ENCODE assay signal across 8 cellular contexts in genomic region chr22:21014202-21015050, GRCh38. TPM values are rescaled to one million over a fixed set of nuclear protein-coding genes. Genes with fewer than 3 reads are reported as not detected.
DNase-seq lines count a peak whose midpoint lies in the region; ATAC-seq, FAIRE-seq and TF ChIP-seq lines count a peak whose summit lies in the region.

No MANE protein-coding gene starts in this region.

- H3K4me1 Mint-ChIP-seq in activated T-helper 2 cell treated with anti-CD3 and anti-CD28 coated beads, Interferon-gamma antibody, Interleukin-2, Interleukin-4, amounts not matched to agents 10 μg/mL and 5 μg/mL and 100 μg/mL, durations not matched to agents 14 hours and 24 hours and 36 hours (ENCODE audit: low read depth), result peaks cover 10% of the 10 kb centered on the region
- peaks cover 16 to 31% of the 10 kb centered on the region in 2 donors for H3K4me1 Mint-ChIP-seq in natural killer cell
- peaks cover 20 to 25% of the 10 kb centered on the region in 2 donors for H3K4me1 Mint-ChIP-seq in stimulated activated naive B cell treated with anti-CD40 and anti-IgM and Interleukin-4, amounts not matched to agents 10 μg/mL and 1 μg/mL and 100 μg/mL, for 72 hours

- intact Hi-C loops in activated T-helper 2 cell treated with anti-CD3 and anti-CD28 coated beads, Interferon-gamma antibody, Interleukin-2, Interleukin-4, amounts not matched to agents 10 μg/mL and 5 μg/mL and 100 μg/mL, durations not matched to agents 14 hours and 24 hours and 36 hours (cut with micrococcal nuclease), result loop anchor here (1.0 kb wide), 2 partner anchors 12 to 156 kb away; partner anchors contain the start of genes PI4KA and THAP7
- intact Hi-C loops in natural killer cell (cut with micrococcal nuclease), result loop anchor here (1.0 to 5.0 kb wide), 2 partner anchors 12 to 97 kb away; partner anchors contain the start of genes CRKL and THAP7

- DNase-seq in Caki2 (ENCODE audit: low read depth) (peak; percentile 93), KG1 (lab: John Stamatoyannopoulos, UW) (peak; percentile 21), RCC 7860 (ENCODE audit: low spot score) (peak; percentile 73), fibroblast of peridontal ligament (ENCODE audit: extremely low read depth) (peak; percentile 83), natural killer cell (peak; percentile 90)
- DNase-seq in activated T-helper 2 cell treated with anti-CD3 and anti-CD28 coated beads, Interferon-gamma antibody, Interleukin-2, Interleukin-4, amounts not matched to agents 10 μg/mL and 5 μg/mL and 100 μg/mL, durations not matched to agents 14 hours and 24 hours and 36 hours (ENCODE audit: low spot score), result peak; percentile 83
- peak; percentile 86 for DNase-seq in stimulated activated naive B cell treated with anti-CD40 and anti-IgM and Interleukin-4, amounts not matched to agents 10 μg/mL and 1 μg/mL and 100 μg/mL, for 72 hours

- H3K4me3 Mint-ChIP-seq in activated T-helper 2 cell treated with anti-CD3 and anti-CD28 coated beads, Interferon-gamma antibody, Interleukin-2, Interleukin-4, amounts not matched to agents 10 μg/mL and 5 μg/mL and 100 μg/mL, durations not matched to agents 14 hours and 24 hours and 36 hours (ENCODE audit: low read depth), result peak overlapping the region; percentile 82
- peak overlapping the region; percentile 95 for H3K4me3 Mint-ChIP-seq in natural killer cell
- peak overlapping the region; percentile 85 to 90 for H3K4me3 Mint-ChIP-seq in stimulated activated naive B cell treated with anti-CD40 and anti-IgM and Interleukin-4, amounts not matched to agents 10 μg/mL and 1 μg/mL and 100 μg/mL, for 72 hours

- H3K27me3 Mint-ChIP-seq in activated T-helper 2 cell treated with anti-CD3 and anti-CD28 coated beads, Interferon-gamma antibody, Interleukin-2, Interleukin-4, amounts not matched to agents 10 μg/mL and 5 μg/mL and 100 μg/mL, durations not matched to agents 14 hours and 24 hours and 36 hours (ENCODE audit: low read depth), result peaks cover 3% of the 10 kb centered on the region
- H3K27me3 Mint-ChIP-seq in natural killer cell (ENCODE audit: low read depth in 2 of 2), result no peaks in the 10 kb centered on the region
- peaks cover 4 to 15% of the 10 kb centered on the region in 2 donors for H3K27me3 Mint-ChIP-seq in stimulated activated naive B cell treated with anti-CD40 and anti-IgM and Interleukin-4, amounts not matched to agents 10 μg/mL and 1 μg/mL and 100 μg/mL, for 72 hours

- in situ Hi-C loops in Caki2 (cut with HindIII; ENCODE audit: low pct_unique_long_range_greater_than_20kb, low sequenced_read_pairs), result no loop called here

- ATAC-seq in GM21528 (IDR thresholded peaks at IDR 0.05; ENCODE audit: low FRiP score, unreplicated experiment) (peak; percentile 55), natural killer cell (peak; percentile 93 to 94 (median 94))
- peak; percentile 95 to 96 for ATAC-seq in stimulated activated naive B cell treated with anti-CD40 and anti-IgM and Interleukin-4, amounts not matched to agents 10 μg/mL and 1 μg/mL and 100 μg/mL, for 72 hours (replicated peaks)

- TF ChIP-seq CTCF in natural killer cell (IDR thresholded peaks at IDR 0.05), result no peak

- no peaks in the 10 kb centered on the region for H3K36me3 Mint-ChIP-seq in activated T-helper 2 cell treated with anti-CD3 and anti-CD28 coated beads, Interferon-gamma antibody, Interleukin-2, Interleukin-4, amounts not matched to agents 10 μg/mL and 5 μg/mL and 100 μg/mL, durations not matched to agents 14 hours and 24 hours and 36 hours (ENCODE audit: low read depth)
- H3K36me3 Mint-ChIP-seq in natural killer cell, result no peaks in the 10 kb centered on the region
- H3K36me3 Mint-ChIP-seq in stimulated activated naive B cell treated with anti-CD40 and anti-IgM and Interleukin-4, amounts not matched to agents 10 μg/mL and 1 μg/mL and 100 μg/mL, for 72 hours, result no peaks in the 10 kb centered on the region

- no peak for FAIRE-seq in RCC 7860 (lab: Jason Lieb, UNC)

- H3K27ac Mint-ChIP-seq in activated T-helper 2 cell treated with anti-CD3 and anti-CD28 coated beads, Interferon-gamma antibody, Interleukin-2, Interleukin-4, amounts not matched to agents 10 μg/mL and 5 μg/mL and 100 μg/mL, durations not matched to agents 14 hours and 24 hours and 36 hours, result peak overlapping the region; percentile 53
- H3K27ac Mint-ChIP-seq in natural killer cell, result peak overlapping the region; percentile 95 to 97
- H3K27ac Mint-ChIP-seq in stimulated activated naive B cell treated with anti-CD40 and anti-IgM and Interleukin-4, amounts not matched to agents 10 μg/mL and 1 μg/mL and 100 μg/mL, for 72 hours, result peak overlapping the region; percentile 87

- H3K9me3 Mint-ChIP-seq in activated T-helper 2 cell treated with anti-CD3 and anti-CD28 coated beads, Interferon-gamma antibody, Interleukin-2, Interleukin-4, amounts not matched to agents 10 μg/mL and 5 μg/mL and 100 μg/mL, durations not matched to agents 14 hours and 24 hours and 36 hours, result no peaks in the 10 kb centered on the region
- H3K9me3 Mint-ChIP-seq in natural killer cell, result no peaks in the 10 kb centered on the region
- no peaks in the 10 kb centered on the region for H3K9me3 Mint-ChIP-seq in stimulated activated naive B cell treated with anti-CD40 and anti-IgM and Interleukin-4, amounts not matched to agents 10 μg/mL and 1 μg/mL and 100 μg/mL, for 72 hours

RNA-seq across cellular contexts. Expression of gene P2RX6, which starts 0.5 kb away (rescaled TPM):
- 8.6 and 9.2 TPM in 2 replicates for total RNA-seq in Caki2 (2014; rRNA removed; shearing (Covaris generic); ENCODE audit: low replicate concordance)
- 0.07 TPM in 1 of 2 replicates, not detected in the other for total RNA-seq in activated T-helper 2 cell treated with anti-CD3 and anti-CD28 coated beads, Interferon-gamma antibody, Interleukin-2, Interleukin-4, amounts not matched to agents 10 μg/mL and 5 μg/mL and 100 μg/mL, durations not matched to agents 14 hours and 24 hours and 36 hours
- under 1 TPM; 0.14 to 0.93 (median 0.18) TPM for total RNA-seq in natural killer cell

RNA-seq across cellular contexts. Expression of gene THAP7, which starts 12.5 kb away (rescaled TPM):
- 55.0 and 75.9 TPM in 2 replicates for total RNA-seq in Caki2 (2014; rRNA removed; shearing (Covaris generic); ENCODE audit: low replicate concordance)
- 25.8 and 25.9 TPM in 2 replicates for total RNA-seq in activated T-helper 2 cell treated with anti-CD3 and anti-CD28 coated beads, Interferon-gamma antibody, Interleukin-2, Interleukin-4, amounts not matched to agents 10 μg/mL and 5 μg/mL and 100 μg/mL, durations not matched to agents 14 hours and 24 hours and 36 hours
- total RNA-seq in natural killer cell, result 10 to 100 TPM; 24.1 to 40.0 (median 26.8) TPM

RNA-seq across cellular contexts. Expression of gene SLC7A4, which starts 17.9 kb away (rescaled TPM):
- total RNA-seq in Caki2 (2014; rRNA removed; shearing (Covaris generic); ENCODE audit: low replicate concordance), result not detected in 2 replicates
- total RNA-seq in activated T-helper 2 cell treated with anti-CD3 and anti-CD28 coated beads, Interferon-gamma antibody, Interleukin-2, Interleukin-4, amounts not matched to agents 10 μg/mL and 5 μg/mL and 100 μg/mL, durations not matched to agents 14 hours and 24 hours and 36 hours, result 0.07 TPM in 1 of 2 replicates, not detected in the other
- total RNA-seq in natural killer cell, result not detected

RNA-seq across cellular contexts. Expression of gene LRRC74B, which starts 31.3 kb away (rescaled TPM):
- not detected in 2 replicates for total RNA-seq in Caki2 (2014; rRNA removed; shearing (Covaris generic); ENCODE audit: low replicate concordance)
- 0.23 TPM in 1 of 2 replicates, not detected in the other for total RNA-seq in activated T-helper 2 cell treated with anti-CD3 and anti-CD28 coated beads, Interferon-gamma antibody, Interleukin-2, Interleukin-4, amounts not matched to agents 10 μg/mL and 5 μg/mL and 100 μg/mL, durations not matched to agents 14 hours and 24 hours and 36 hours
- under 1 TPM in 1 of 3 donors, not detected in 2; 0.11 TPM for total RNA-seq in natural killer cell

RNA-seq across cellular contexts. Expression of gene LZTR1, which starts 32.3 kb away (rescaled TPM):
- 27.5 and 50.7 TPM in 2 replicates for total RNA-seq in Caki2 (2014; rRNA removed; shearing (Covaris generic); ENCODE audit: low replicate concordance)
- total RNA-seq in activated T-helper 2 cell treated with anti-CD3 and anti-CD28 coated beads, Interferon-gamma antibody, Interleukin-2, Interleukin-4, amounts not matched to agents 10 μg/mL and 5 μg/mL and 100 μg/mL, durations not matched to agents 14 hours and 24 hours and 36 hours, result 64.7 and 68.4 TPM in 2 replicates
- 10 to 100 TPM; 71.9 to 85.0 (median 82.0) TPM for total RNA-seq in natural killer cell

Comparison
In these comparisons a context has a peak if more than half of its experiments do, and no peak if none do; other contexts are left out.
1. Peak in every context shown above with its lines: DNase-seq and ATAC-seq.
2. DNase-seq: peak in every context shown above with its lines; median percentile 93 in Caki2; 90 in natural killer cell; 86 in stimulated activated naive B cell treated with anti-CD40 and anti-IgM and Interleukin-4, amounts not matched to agents 10 μg/mL and 1 μg/mL and 100 μg/mL, for 72 hours; 83 in activated T-helper 2 cell treated with anti-CD3 and anti-CD28 coated beads, Interferon-gamma antibody, Interleukin-2, Interleukin-4, amounts not matched to agents 10 μg/mL and 5 μg/mL and 100 μg/mL, durations not matched to agents 14 hours and 24 hours and 36 hours; 83 in fibroblast of peridontal ligament; 73 in RCC 7860; 21 in KG1.